18 cellular contexts compared by ENCODE assay signal in the genomic region with DNA sequence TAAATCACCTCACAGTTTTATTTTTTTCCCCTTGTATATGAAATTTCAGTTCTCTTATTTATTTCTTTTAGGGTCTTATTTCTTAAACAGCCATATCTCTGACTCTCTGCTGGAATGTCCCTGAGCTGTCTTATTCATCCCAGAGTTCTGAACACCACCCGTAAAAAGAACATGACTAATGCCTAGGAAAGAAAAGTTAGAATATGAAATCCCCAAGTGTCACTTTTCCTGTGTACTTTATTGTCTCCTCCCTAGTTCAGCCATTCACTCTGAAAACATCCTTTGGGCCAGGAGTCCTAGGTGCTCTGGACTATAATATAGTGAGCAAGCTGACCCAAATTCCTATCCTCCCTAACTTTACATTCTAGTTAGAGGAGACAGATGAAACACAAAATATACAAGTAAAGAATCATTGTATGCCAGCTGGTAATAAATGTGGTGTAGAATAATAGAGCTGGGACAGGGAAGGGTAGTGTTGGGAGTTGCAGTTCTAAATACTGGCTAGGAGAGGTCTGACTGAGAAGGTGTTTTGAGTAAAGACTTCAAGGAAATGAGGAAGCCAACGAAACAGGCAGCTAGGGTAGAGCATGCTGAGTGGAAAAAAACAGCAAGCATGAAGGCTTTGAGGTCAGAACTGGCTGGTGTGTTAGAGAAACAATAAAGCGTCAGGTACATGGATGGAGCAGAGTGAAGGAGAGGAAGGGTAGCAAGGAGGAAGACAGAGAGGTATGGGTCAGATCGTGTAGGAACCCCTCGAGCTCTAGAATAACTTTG. TPM values are rescaled to one million over a fixed set of nuclear protein-coding genes. Genes with fewer than 3 reads are reported as not detected.
"Had no signal": no experiment of that assay in that cellular context is flagged by ENCODE, and none has a peak within 500 bp of the region (broad histone marks: within the 10 kb centered on the region; RNA-seq: fewer than 3 reads in every experiment).

No MANE protein-coding gene starts in this region.

- H3K4me1 ChIP-seq: esophagus squamous epithelium, suprapubic skin had no signal

- DNase-seq: activated CD4-positive, alpha-beta T cell treated with anti-CD3 and anti-CD28 coated beads, Interleukin-2, amount 50 U/mL, for 48 hours; activated T-cell treated with anti-CD3 and anti-CD28 coated beads, Interleukin-2, amount 50 U/mL, for 4 hours; esophagus squamous epithelium; hippocampal formation; kidney; left ventricle myocardium superior; mesenchymal stem cell; posterior cingulate gyrus; retina; stimulated activated CD4-positive, alpha-beta T cell treated with anti-CD3 and anti-CD28 coated beads, Interleukin-4, amount 100 ng/mL, for 24 hours; stimulated activated naive CD4-positive, alpha-beta T cell treated with Interleukin-2 at 50 U/mL for 16 hours; trophoblast cell had no signal

- H3K36me3 ChIP-seq: cardiac muscle cell, esophagus squamous epithelium, suprapubic skin had no signal

- ATAC-seq: activated T-cell treated with anti-CD3 and anti-CD28 coated beads, Interleukin-2, amount 50 U/mL, for 4 hours; left ventricle myocardium superior; natural killer cell treated with Interleukin-12 subunit alpha and Interleukin-12 subunit beta and Interleukin-15 and Interleukin-18, amount 100 ng/mL, for 72 hours had no signal

- H3K4me3 Mint-ChIP-seq: activated T-cell treated with anti-CD3 and anti-CD28 coated beads, Interleukin-2, amount 50 U/mL, for 4 hours; natural killer cell treated with Interleukin-12 subunit alpha and Interleukin-12 subunit beta and Interleukin-15 and Interleukin-18, amount 100 ng/mL, for 72 hours had no signal

- H3K36me3 Mint-ChIP-seq: natural killer cell treated with Interleukin-12 subunit alpha and Interleukin-12 subunit beta and Interleukin-15 and Interleukin-18, amount 100 ng/mL, for 72 hours had no signal

- H3K27me3 ChIP-seq: cardiac muscle cell, esophagus squamous epithelium, suprapubic skin had no signal

- H3K4me3 ChIP-seq: cardiac muscle cell, esophagus squamous epithelium, suprapubic skin had no signal

- H3K27ac ChIP-seq: cardiac muscle cell, esophagus squamous epithelium, suprapubic skin had no signal

- H3K9me3 Mint-ChIP-seq: activated T-cell treated with anti-CD3 and anti-CD28 coated beads, Interleukin-2, amount 50 U/mL, for 4 hours had no signal

- H3K9me3 ChIP-seq: esophagus squamous epithelium, suprapubic skin had no signal

RNA-seq across cellular contexts. Expression of a gene that starts 40.6 kb away (rescaled TPM):
- total RNA-seq: activated T-cell treated with anti-CD3 and anti-CD28 coated beads, Interleukin-2, amount 50 U/mL, for 4 hours; cardiac muscle cell; esophagus squamous epithelium; fibroblast of villous mesenchyme; kidney; left ventricle myocardium superior; mucosa of gallbladder; natural killer cell treated with Interleukin-12 subunit alpha and Interleukin-12 subunit beta and Interleukin-15 and Interleukin-18, amount 100 ng/mL, for 72 hours; skeletal muscle tissue; suprapubic skin had no signal
